In genomic region chr15:85874236-85874635, GRCh38 we compare ENCODE assay signal across 18 cellular contexts.
DNase-seq lines count a peak whose midpoint lies in the region; ATAC-seq and TF ChIP-seq lines count a peak whose summit lies in the region.
"Had no signal": no experiment of that assay in that cellular context is flagged by ENCODE, and none has a peak within 500 bp of the region (broad histone marks: within the 10 kb centered on the region; RNA-seq: fewer than 3 reads in every experiment).

No MANE protein-coding gene starts in this region.

- DNase-seq in NCI-H2227 (lab: John Stamatoyannopoulos, UW; ENCODE audit: unreplicated experiment) (peak; percentile 77), SK-N-DZ (ENCODE audit: low spot score) (peak; percentile 69), esophagus squamous epithelium (lab: John Stamatoyannopoulos, UW) (no peak)
- DNase-seq: ACHN; AML-193; C1 segment of cervical spinal cord; Calu3; CD4-positive, alpha-beta memory T cell; COR-L47; DMS53; DMS79 treated with DMSO at 0.1 percent for 48 hours; GF-D8; GOT3 had no signal

- H3K4me1 ChIP-seq in HEK293 (ENCODE audit: control insufficient read depth, insufficient read depth, low read length), result peaks cover 2% of the 10 kb centered on the region
- H3K4me1 ChIP-seq in esophagus squamous epithelium, result peaks cover 0 to 9% (median 0%) of the 10 kb centered on the region in 3 donors
- H3K4me1 ChIP-seq: HAP-1 had no signal

- WGBS in esophagus squamous epithelium, 2 donors, result 73% methylated on average over 2 of the region's 2 CpGs; no CpG with 5 or more reads in 1 of the 2 donors

- no peaks in the 10 kb centered on the region for H3K9me3 ChIP-seq in HEK293 (ENCODE audit: control insufficient read depth, insufficient read depth, low read depth, low read length)
- H3K9me3 ChIP-seq in esophagus squamous epithelium, result no peaks in the 10 kb centered on the region
- H3K9me3 ChIP-seq: HAP-1 had no signal

- CTCF ChIA-PET in HEK293 (lab: Yijun Ruan, JAX), result no interaction called here

- H3K4me3 ChIP-seq in HEK293 (ENCODE audit: low read depth, low read length) (no peak overlapping the region), esophagus squamous epithelium (no peak overlapping the region)
- H3K4me3 ChIP-seq: HAP-1 had no signal

- intact Hi-C loops in esophagus squamous epithelium (cut with DNase I), result no loop called here

- H3K27me3 ChIP-seq in esophagus squamous epithelium, result peaks cover 0 to 73% (median 0%) of the 10 kb centered on the region in 4 donors

- ATAC-seq in HG03354 (IDR thresholded peaks at IDR 0.05; ENCODE audit: poor library complexity, severe bottlenecking, unreplicated experiment) (no peak), GM21737 (IDR thresholded peaks at IDR 0.05; ENCODE audit: unreplicated experiment) (no peak)

- H3K27ac ChIP-seq in HEK293 (ENCODE audit: extremely low read depth, low read depth, low read length) (no peak overlapping the region), esophagus squamous epithelium (no peak overlapping the region)
- H3K27ac ChIP-seq: 22Rv1 had no signal

- H3K36me3 ChIP-seq in HEK293 (ENCODE audit: control insufficient read depth in 2 of 2, insufficient read depth in 1 of 2, low read length in 2 of 2) (no peaks in the 10 kb centered on the region), esophagus squamous epithelium (no peaks in the 10 kb centered on the region)
- H3K36me3 ChIP-seq: HAP-1 had no signal

- TF ChIP-seq CTCF in HEK293 (tag by site-specific recombination; IDR thresholded peaks at IDR 0.05), result no peak
- no peak for TF ChIP-seq CTCF in esophagus squamous epithelium (IDR thresholded peaks at IDR 0.05)

- POLR2A ChIA-PET in HEK293 (lab: Yijun Ruan, JAX), result no interaction called here

- TF ChIP-seq POLR2A in esophagus squamous epithelium (IDR thresholded peaks at IDR 0.05), result no peak

TF ChIP-seq in HEK293, 187 proteins besides CTCF, POLR2A, EP300 and RAD21:
- TF ChIP-seq SP7 (tag by site-specific recombination; IDR thresholded peaks at IDR 0.05) (0 out of 2 replicates have a peak, but pooled peaks have one; percentile 26), ZNF777 (tag by site-specific recombination; IDR thresholded peaks at IDR 0.05; ENCODE audit: borderline replicate concordance) (no peak)
TF ChIP-seq in HEK293: peak in this region for 1.
